ENCODE assay signal across 1 cellular context in genomic region chr20:46673394-46674252, GRCh38.
TF ChIP-seq lines count a peak whose summit lies in the region.

No MANE protein-coding gene starts in this region.

TF ChIP-seq in HepG2, 621 proteins besides CTCF, POLR2A, EP300 and RAD21 (continued from another document):
- TF ChIP-seq, protein P1, sequence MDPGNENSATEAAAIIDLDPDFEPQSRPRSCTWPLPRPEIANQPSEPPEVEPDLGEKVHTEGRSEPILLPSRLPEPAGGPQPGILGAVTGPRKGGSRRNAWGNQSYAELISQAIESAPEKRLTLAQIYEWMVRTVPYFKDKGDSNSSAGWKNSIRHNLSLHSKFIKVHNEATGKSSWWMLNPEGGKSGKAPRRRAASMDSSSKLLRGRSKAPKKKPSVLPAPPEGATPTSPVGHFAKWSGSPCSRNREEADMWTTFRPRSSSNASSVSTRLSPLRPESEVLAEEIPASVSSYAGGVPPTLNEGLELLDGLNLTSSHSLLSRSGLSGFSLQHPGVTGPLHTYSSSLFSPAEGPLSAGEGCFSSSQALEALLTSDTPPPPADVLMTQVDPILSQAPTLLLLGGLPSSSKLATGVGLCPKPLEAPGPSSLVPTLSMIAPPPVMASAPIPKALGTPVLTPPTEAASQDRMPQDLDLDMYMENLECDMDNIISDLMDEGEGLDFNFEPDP (CRISPR knock-in tag; conservative IDR thresholded peaks at IDR 0.05) = no peak
- TF ChIP-seq SYNCRIP (IDR thresholded peaks at IDR 0.05; ENCODE audit: insufficient read depth, low read depth, low read length) (no peak), ZBTB44 (CRISPR knock-in tag; IDR thresholded peaks at IDR 0.05) (0 out of 2 replicates have a peak, but pooled peaks have one; percentile 14), RCOR2 (CRISPR knock-in tag; IDR thresholded peaks at IDR 0.05) (peak; percentile 95; the same call in 1 of the 2 replicates), ATF1 (CRISPR knock-in tag; IDR thresholded peaks at IDR 0.05) (no peak), GTF3A (CRISPR knock-in tag; conservative IDR thresholded peaks at IDR 0.05) (0 out of 2 replicates have a peak, but pooled peaks have one; percentile 62), ZNF781 (CRISPR knock-in tag; IDR thresholded peaks at IDR 0.05; ENCODE audit: borderline replicate concordance, not compliant biosample characterization) (no peak), ZNF468 (CRISPR knock-in tag; IDR thresholded peaks at IDR 0.05) (peak; percentile 10; the same call in 1 of the 2 replicates), HOXA7 (CRISPR knock-in tag; IDR thresholded peaks at IDR 0.05) (no peak), NAIF1 (CRISPR knock-in tag; IDR thresholded peaks at IDR 0.05; ENCODE audit: borderline replicate concordance) (no peak), BORCS8-MEF2B (CRISPR knock-in tag; IDR thresholded peaks at IDR 0.05) (no peak), FOSL2 (CRISPR knock-in tag; IDR thresholded peaks at IDR 0.05) (peak; percentile 9; the same call in 1 of the 2 replicates), EEA1 (CRISPR knock-in tag; IDR thresholded peaks at IDR 0.05; ENCODE audit: borderline replicate concordance) (no peak), TMF1 (CRISPR knock-in tag; IDR thresholded peaks at IDR 0.05; ENCODE audit: low read depth) (no peak; the same call in 1 of the 2 replicates), YY1 (IDR thresholded peaks at IDR 0.05; ENCODE audit: insufficient read depth, insufficient replicate concordance, low read depth, low read length) (no peak), PPARG (CRISPR knock-in tag; conservative IDR thresholded peaks at IDR 0.05) (no peak), NPAS2 (CRISPR knock-in tag; IDR thresholded peaks at IDR 0.05; ENCODE audit: borderline replicate concordance) (no peak), ZNF557 (CRISPR knock-in tag; IDR thresholded peaks at IDR 0.05) (no peak), CCDC6 (CRISPR knock-in tag; IDR thresholded peaks at IDR 0.05) (no peak), NR2F1 (CRISPR knock-in tag; IDR thresholded peaks at IDR 0.05) (no peak), ZNF777 (CRISPR knock-in tag; IDR thresholded peaks at IDR 0.05) (peak; percentile 33; the same call in 1 of the 2 replicates), ZKSCAN5 (CRISPR knock-in tag; IDR thresholded peaks at IDR 0.05) (no peak), GATAD1 (CRISPR knock-in tag; IDR thresholded peaks at IDR 0.05) (no peak), ZNF570 (CRISPR knock-in tag; IDR thresholded peaks at IDR 0.05; ENCODE audit: borderline replicate concordance) (no peak), MATR3 (CRISPR knock-in tag; IDR thresholded peaks at IDR 0.05) (0 out of 2 replicates have a peak, but pooled peaks have one; percentile 62)
- TF ChIP-seq, protein P2, sequence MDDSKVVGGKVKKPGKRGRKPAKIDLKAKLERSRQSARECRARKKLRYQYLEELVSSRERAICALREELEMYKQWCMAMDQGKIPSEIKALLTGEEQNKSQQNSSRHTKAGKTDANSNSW (CRISPR knock-in tag; IDR thresholded peaks at IDR 0.05; ENCODE audit: borderline replicate concordance) = no peak
- TF ChIP-seq, protein P3, sequence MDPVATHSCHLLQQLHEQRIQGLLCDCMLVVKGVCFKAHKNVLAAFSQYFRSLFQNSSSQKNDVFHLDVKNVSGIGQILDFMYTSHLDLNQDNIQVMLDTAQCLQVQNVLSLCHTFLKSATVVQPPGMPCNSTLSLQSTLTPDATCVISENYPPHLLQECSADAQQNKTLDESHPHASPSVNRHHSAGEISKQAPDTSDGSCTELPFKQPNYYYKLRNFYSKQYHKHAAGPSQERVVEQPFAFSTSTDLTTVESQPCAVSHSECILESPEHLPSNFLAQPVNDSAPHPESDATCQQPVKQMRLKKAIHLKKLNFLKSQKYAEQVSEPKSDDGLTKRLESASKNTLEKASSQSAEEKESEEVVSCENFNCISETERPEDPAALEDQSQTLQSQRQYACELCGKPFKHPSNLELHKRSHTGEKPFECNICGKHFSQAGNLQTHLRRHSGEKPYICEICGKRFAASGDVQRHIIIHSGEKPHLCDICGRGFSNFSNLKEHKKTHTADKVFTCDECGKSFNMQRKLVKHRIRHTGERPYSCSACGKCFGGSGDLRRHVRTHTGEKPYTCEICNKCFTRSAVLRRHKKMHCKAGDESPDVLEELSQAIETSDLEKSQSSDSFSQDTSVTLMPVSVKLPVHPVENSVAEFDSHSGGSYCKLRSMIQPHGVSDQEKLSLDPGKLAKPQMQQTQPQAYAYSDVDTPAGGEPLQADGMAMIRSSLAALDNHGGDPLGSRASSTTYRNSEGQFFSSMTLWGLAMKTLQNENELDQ (CRISPR knock-in tag; IDR thresholded peaks at IDR 0.05; ENCODE audit: borderline replicate concordance) = 0 out of 2 replicates have a peak, but pooled peaks have one; percentile 3
TF ChIP-seq in HepG2: peak in this region for 25.
